Comparison of ENCODE assay signal across 8 cellular contexts in genomic region chr2:233443511-233444183, GRCh38.
DNase-seq lines count a peak whose midpoint lies in the region; ATAC-seq lines count a peak whose summit lies in the region.

No MANE protein-coding gene starts in this region.

- peaks cover 51% of the 10 kb centered on the region for H3K36me3 Mint-ChIP-seq in effector memory CD8-positive, alpha-beta T cell (ENCODE audit: insufficient read depth)

- H3K4me3 Mint-ChIP-seq in effector memory CD8-positive, alpha-beta T cell, result no peak overlapping the region

- ATAC-seq in HG03354 (IDR thresholded peaks at IDR 0.05; ENCODE audit: poor library complexity, severe bottlenecking, unreplicated experiment) (peak; percentile 71), HG02678 (IDR thresholded peaks at IDR 0.05; ENCODE audit: unreplicated experiment) (no peak)
- peak; percentile 100 for ATAC-seq in effector memory CD8-positive, alpha-beta T cell (replicated peaks)

- peaks cover 19% of the 10 kb centered on the region in 2 donors for H3K4me1 Mint-ChIP-seq in effector memory CD8-positive, alpha-beta T cell (ENCODE audit: low read depth in 2 of 2)

- peak overlapping the region; percentile 27 to 45 for H3K27ac Mint-ChIP-seq in effector memory CD8-positive, alpha-beta T cell

- no peaks in the 10 kb centered on the region for H3K9me3 Mint-ChIP-seq in effector memory CD8-positive, alpha-beta T cell

- DNase-seq in DMS53 (lab: John Stamatoyannopoulos, UW) (peak; percentile 83), NOMO-1 (lab: John Stamatoyannopoulos, UW; ENCODE audit: unreplicated experiment in 2 of 2) (peak; percentile 35 to 63), mesenteric fat pad (ENCODE audit: low spot score) (peak; percentile 90)
- peak; percentile 71 to 75 for DNase-seq in activated CD8-positive, alpha-beta memory T cell treated with anti-CD3 and anti-CD28 coated beads for 4 hours (ENCODE audit: low read depth in 2 of 2)
- DNase-seq in effector memory CD8-positive, alpha-beta T cell, result peak; percentile 73 to 77 (median 76)
- peak; percentile 65 to 71 for DNase-seq in stimulated activated CD8-positive, alpha-beta memory T cell treated with anti-CD3 and anti-CD28 coated beads, Interleukin-2, amount 100 ng/mL, for 48 hours (ENCODE audit: low read depth in 2 of 2)

- no peaks in the 10 kb centered on the region for H3K27me3 Mint-ChIP-seq in effector memory CD8-positive, alpha-beta T cell
